1 cellular context compared by ENCODE assay signal in genomic region chr19:54162241-54162805, GRCh38.
A peak's percentile ranks its signal among the peaks of the same experiment; 100 is the strongest.
TF ChIP-seq lines count a peak whose summit lies in the region.

No MANE protein-coding gene starts in this region.

TF ChIP-seq in IMR-90, 13 proteins besides CTCF, POLR2A, EP300 and RAD21:
- TF ChIP-seq MAZ (IDR thresholded peaks at IDR 0.05; ENCODE audit: borderline replicate concordance, low read depth, low read length) (no peak; the same call in 1 of the 2 replicates), CEBPB (IDR thresholded peaks at IDR 0.05; ENCODE audit: low read depth, low read length) (no peak), USF2 (IDR thresholded peaks at IDR 0.05; ENCODE audit: low read depth, low read length) (peak; percentile 19; the same call in 1 of the 2 replicates), SMC3 (IDR thresholded peaks at IDR 0.05; ENCODE audit: low read depth, low read length) (no peak), MXI1 (IDR thresholded peaks at IDR 0.05; ENCODE audit: borderline replicate concordance, low read depth, low read length) (peak; percentile 58)
- TF ChIP-seq, protein P1, sequence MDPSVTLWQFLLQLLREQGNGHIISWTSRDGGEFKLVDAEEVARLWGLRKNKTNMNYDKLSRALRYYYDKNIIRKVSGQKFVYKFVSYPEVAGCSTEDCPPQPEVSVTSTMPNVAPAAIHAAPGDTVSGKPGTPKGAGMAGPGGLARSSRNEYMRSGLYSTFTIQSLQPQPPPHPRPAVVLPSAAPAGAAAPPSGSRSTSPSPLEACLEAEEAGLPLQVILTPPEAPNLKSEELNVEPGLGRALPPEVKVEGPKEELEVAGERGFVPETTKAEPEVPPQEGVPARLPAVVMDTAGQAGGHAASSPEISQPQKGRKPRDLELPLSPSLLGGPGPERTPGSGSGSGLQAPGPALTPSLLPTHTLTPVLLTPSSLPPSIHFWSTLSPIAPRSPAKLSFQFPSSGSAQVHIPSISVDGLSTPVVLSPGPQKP (IDR thresholded peaks at IDR 0.05; ENCODE audit: borderline replicate concordance, low read depth, low read length) = no peak
